ENCODE assay signal across 20 cellular contexts in genomic region chr5:170971-171800, GRCh38. TPM values are rescaled to one million over a fixed set of nuclear protein-coding genes. Genes with fewer than 3 reads are reported as not detected.
A peak's percentile ranks its signal among the peaks of the same experiment; 100 is the strongest.
DNase-seq lines count a peak whose midpoint lies in the region; ATAC-seq and TF ChIP-seq lines count a peak whose summit lies in the region.
"Had no signal": no experiment of that assay in that cellular context is flagged by ENCODE, and none has a peak within 500 bp of the region (broad histone marks: within the 10 kb centered on the region; RNA-seq: fewer than 3 reads in every experiment).

No MANE protein-coding gene starts in this region.

- H3K27me3 Mint-ChIP-seq in glutamatergic neuron (ENCODE audit: unreplicated experiment) = peaks cover 9% of the 10 kb centered on the region
- no peaks in the 10 kb centered on the region for H3K27me3 Mint-ChIP-seq in activated T-helper 1 cell treated with anti-CD3 and anti-CD28 coated beads, Interleukin-12 subunit alpha, Interleukin-12 subunit beta, Interleukin-2, Interleukin-4 antibody, amounts not matched to agents 30 ng/mL and 10 ng/mL and 1 ng/mL, durations not matched to agents 14 hours and 24 hours and 36 hours (ENCODE audit: insufficient read depth)
- H3K27me3 Mint-ChIP-seq: activated naive CD4-positive, alpha-beta T cell treated with anti-CD3 and anti-CD28 coated beads, Interleukin-2, amount 50 U/mL, for 24 hours had no signal

- H3K9me1 ChIP-seq in IMR-90 (ENCODE audit: insufficient read depth, low read length) = peaks cover 24% of the 10 kb centered on the region; the same call in 1 of the 2 replicates

- H3K4me1 Mint-ChIP-seq in glutamatergic neuron (ENCODE audit: low read depth, unreplicated experiment) = peaks cover 4% of the 10 kb centered on the region
- H3K4me1 Mint-ChIP-seq in activated T-helper 1 cell treated with anti-CD3 and anti-CD28 coated beads, Interleukin-12 subunit alpha, Interleukin-12 subunit beta, Interleukin-2, Interleukin-4 antibody, amounts not matched to agents 30 ng/mL and 10 ng/mL and 1 ng/mL, durations not matched to agents 14 hours and 24 hours and 36 hours (ENCODE audit: low read depth) = no peaks in the 10 kb centered on the region
- H3K4me1 Mint-ChIP-seq: activated naive CD4-positive, alpha-beta T cell treated with anti-CD3 and anti-CD28 coated beads, Interleukin-2, amount 50 U/mL, for 24 hours had no signal

- no peaks in the 10 kb centered on the region for H3K36me3 Mint-ChIP-seq in glutamatergic neuron (ENCODE audit: unreplicated experiment)
- H3K36me3 Mint-ChIP-seq in activated T-helper 1 cell treated with anti-CD3 and anti-CD28 coated beads, Interleukin-12 subunit alpha, Interleukin-12 subunit beta, Interleukin-2, Interleukin-4 antibody, amounts not matched to agents 30 ng/mL and 10 ng/mL and 1 ng/mL, durations not matched to agents 14 hours and 24 hours and 36 hours (ENCODE audit: low read depth) = no peaks in the 10 kb centered on the region
- H3K36me3 Mint-ChIP-seq: activated naive CD4-positive, alpha-beta T cell treated with anti-CD3 and anti-CD28 coated beads, Interleukin-2, amount 50 U/mL, for 24 hours had no signal

- H3K4me3 ChIP-seq in IMR-90 (ENCODE audit: insufficient read depth, low read depth, low read length) (no peak overlapping the region), neuronal stem cell (ENCODE audit: low read length in 2 of 2) (peak overlapping the region in 1 of 2 donors; percentile 37)
- H3K4me3 ChIP-seq: GM23248, mucosa of descending colon had no signal

- intact Hi-C loops in IMR-90 (cut with micrococcal nuclease) = no loop called here
- intact Hi-C loops in activated T-helper 1 cell treated with anti-CD3 and anti-CD28 coated beads, Interleukin-12 subunit alpha, Interleukin-12 subunit beta, Interleukin-2, Interleukin-4 antibody, amounts not matched to agents 30 ng/mL and 10 ng/mL and 1 ng/mL, durations not matched to agents 14 hours and 24 hours and 36 hours (cut with micrococcal nuclease) = no loop called here

- H3K56ac ChIP-seq in IMR-90 (ENCODE audit: extremely low read depth, insufficient read depth, low read length) = no peak overlapping the region

- H3K36me3 ChIP-seq in IMR-90 (ENCODE audit: control insufficient read depth, insufficient read depth, low read length) (no peaks in the 10 kb centered on the region), neuronal stem cell (replicated peaks in 1 of 2; ENCODE audit: control insufficient read depth in 2 of 2, insufficient read depth in 2 of 2, low read length in 2 of 2) (peaks cover 12 to 33% of the 10 kb centered on the region in 2 donors)
- H3K36me3 ChIP-seq: neutrophil had no signal

- in situ Hi-C loops in IMR-90 (cut with MboI; ENCODE audit: low sequenced_read_pairs) = no loop called here

- no peak overlapping the region for H3K4me3 Mint-ChIP-seq in glutamatergic neuron (ENCODE audit: unreplicated experiment)
- H3K4me3 Mint-ChIP-seq in activated T-helper 1 cell treated with anti-CD3 and anti-CD28 coated beads, Interleukin-12 subunit alpha, Interleukin-12 subunit beta, Interleukin-2, Interleukin-4 antibody, amounts not matched to agents 30 ng/mL and 10 ng/mL and 1 ng/mL, durations not matched to agents 14 hours and 24 hours and 36 hours = no peak overlapping the region
- H3K4me3 Mint-ChIP-seq: activated naive CD4-positive, alpha-beta T cell treated with anti-CD3 and anti-CD28 coated beads, Interleukin-2, amount 50 U/mL, for 24 hours had no signal

- no peak for TF ChIP-seq RAD21 in IMR-90 (IDR thresholded peaks at IDR 0.05; ENCODE audit: low read length)

- H3K27ac Mint-ChIP-seq in glutamatergic neuron (ENCODE audit: unreplicated experiment) = no peak overlapping the region
- no peak overlapping the region for H3K27ac Mint-ChIP-seq in activated T-helper 1 cell treated with anti-CD3 and anti-CD28 coated beads, Interleukin-12 subunit alpha, Interleukin-12 subunit beta, Interleukin-2, Interleukin-4 antibody, amounts not matched to agents 30 ng/mL and 10 ng/mL and 1 ng/mL, durations not matched to agents 14 hours and 24 hours and 36 hours
- H3K27ac Mint-ChIP-seq: activated naive CD4-positive, alpha-beta T cell treated with anti-CD3 and anti-CD28 coated beads, Interleukin-2, amount 50 U/mL, for 24 hours had no signal

- ATAC-seq in IMR-90 (ENCODE audit: low read depth) = no peak
- ATAC-seq: left colon, mucosa of descending colon had no signal

- no peak overlapping the region for H2AFZ ChIP-seq in IMR-90 (replicated peaks; ENCODE audit: low read length, poor library complexity)
- H2AFZ ChIP-seq in neuronal stem cell (ENCODE audit: low read length) = peak overlapping the region; percentile 86
- H2AFZ ChIP-seq: GM23248 had no signal

- H4K91ac ChIP-seq in IMR-90 (ENCODE audit: insufficient read depth, low read depth, low read length) (no peak overlapping the region), neuronal stem cell (ENCODE audit: low read depth, low read length, poor library complexity) (no peak overlapping the region)

- H2BK5ac ChIP-seq in IMR-90 (ENCODE audit: low read depth, low read length, poor library complexity, severe bottlenecking) = no peak overlapping the region
- H2BK5ac ChIP-seq in neuronal stem cell (ENCODE audit: low read length) = no peak overlapping the region

- H3K79me1 ChIP-seq in IMR-90 (ENCODE audit: low read depth in 1 of 2, low read length in 2 of 2) (no peaks in the 10 kb centered on the region; a peak in 1 of 4 replicates), neuronal stem cell (ENCODE audit: low read depth, low read length) (no peaks in the 10 kb centered on the region)

- no peak overlapping the region for H4K5ac ChIP-seq in IMR-90 (ENCODE audit: low read depth, low read length)

- dilution Hi-C loops in IMR-90 (cut with HindIII; ENCODE audit: low sequenced_read_pairs, unreplicated experiment) = no loop called here

- H4K20me1 ChIP-seq in IMR-90 (ENCODE audit: insufficient read depth, low read length) = no peaks in the 10 kb centered on the region

- no peak for TF ChIP-seq CTCF in IMR-90 (conservative IDR thresholded peaks at IDR 0.05; ENCODE audit: low read depth, low read length)
- TF ChIP-seq CTCF in glutamatergic neuron (IDR thresholded peaks at IDR 0.05; ENCODE audit: partially characterized antibody, unreplicated experiment) = no peak

- H3K4me1 ChIP-seq in IMR-90 (ENCODE audit: control insufficient read depth, insufficient read depth, low read length) (peaks cover 19% of the 10 kb centered on the region), neuronal stem cell (ENCODE audit: control insufficient read depth in 2 of 2, insufficient read depth in 1 of 2, low read depth in 1 of 2, low read length in 2 of 2) (peaks cover 2 to 42% of the 10 kb centered on the region in 2 donors)

- POLR2A ChIA-PET in IMR-90 (lab: Charles Lee; ENCODE audit: unreplicated experiment) = no interaction called here

- H3K14ac ChIP-seq in IMR-90 (replicated peaks; ENCODE audit: low read depth, low read length) (no peak overlapping the region), neuronal stem cell (ENCODE audit: low read length) (no peak overlapping the region)

- peaks cover 3% of the 10 kb centered on the region; the same call in 1 of the 2 replicates for H3K27me3 ChIP-seq in IMR-90 (ENCODE audit: control insufficient read depth, insufficient read depth, low read length)
- H3K27me3 ChIP-seq in neuronal stem cell (ENCODE audit: control insufficient read depth in 3 of 3, insufficient read depth in 3 of 3, low read depth in 1 of 3, low read length in 3 of 3) = no peaks in the 10 kb centered on the region
- H3K27me3 ChIP-seq: neutrophil had no signal

- peak overlapping the region; percentile 51; the same call in 1 of the 2 replicates for H2AK5ac ChIP-seq in IMR-90 (ENCODE audit: low read depth, low read length)
- H2AK5ac ChIP-seq in neuronal stem cell (ENCODE audit: low read depth, low read length) = no peak overlapping the region

- no TSS peak for BruUV-seq in IMR-90 (replicated peaks; lab: Mats Ljungman, UMichigan)

- H3K9me3 ChIP-seq in IMR-90 (ENCODE audit: control insufficient read depth, insufficient read depth, low read length) (no peaks in the 10 kb centered on the region), neuronal stem cell (replicated peaks in 1 of 2; ENCODE audit: control insufficient read depth in 2 of 2, insufficient read depth in 1 of 2, low read depth in 1 of 2, low read length in 2 of 2) (no peaks in the 10 kb centered on the region)
- H3K9me3 ChIP-seq: mucosa of descending colon, neutrophil had no signal

- H2BK120ac ChIP-seq in IMR-90 (ENCODE audit: low read depth, low read length) = 0 out of 2 replicates have a peak overlapping the region, but pooled peaks have one; percentile 49
- no peak overlapping the region for H2BK120ac ChIP-seq in neuronal stem cell (ENCODE audit: low read depth, low read length)

- H2BK20ac ChIP-seq in IMR-90 (ENCODE audit: low read depth, low read length) = no peak overlapping the region

- no peak for TF ChIP-seq POLR2A in IMR-90 (IDR thresholded peaks at IDR 0.05; ENCODE audit: low read depth, low read length)

- H3K23ac ChIP-seq in IMR-90 (ENCODE audit: low read depth, low read length) (no peak overlapping the region), neuronal stem cell (ENCODE audit: low read depth, low read length, poor library complexity) (peak overlapping the region; percentile 50)

- H4K8ac ChIP-seq in IMR-90 (ENCODE audit: low read depth in 2 of 2, low read length in 2 of 2) = no peak overlapping the region
- no peak overlapping the region for H4K8ac ChIP-seq in neuronal stem cell (ENCODE audit: low read depth, low read length)

- no peak overlapping the region for H3K4ac ChIP-seq in IMR-90 (ENCODE audit: low read depth, low read length)
- H3K4ac ChIP-seq in neuronal stem cell (ENCODE audit: low read length) = no peak overlapping the region

- H3K9ac ChIP-seq in IMR-90 (ENCODE audit: low read depth, low read length) (no peak overlapping the region), neuronal stem cell (ENCODE audit: low read depth, low read length, poor library complexity) (peak overlapping the region; percentile 30)
- H3K9ac ChIP-seq: GM23248 had no signal

- H3K27ac ChIP-seq in IMR-90 (ENCODE audit: insufficient read depth, low read length) (no peak overlapping the region), neuronal stem cell (replicated peaks; ENCODE audit: low read length) (no peak overlapping the region)
- H3K27ac ChIP-seq: GM23248, neutrophil had no signal

- peak; percentile 23 for DNase-seq in 8988T
- no peak for DNase-seq in IMR-90
- DNase-seq in glutamatergic neuron = peak; percentile 21
- no peak for DNase-seq in neuronal stem cell (ENCODE audit: low spot score)
- no peak for DNase-seq in NCI-H2171 (lab: John Stamatoyannopoulos, UW)
- no peak for DNase-seq in NCI-H1105 treated with DMSO at 0.1 percent for 48 hours (lab: John Stamatoyannopoulos, UW)
- no peak for DNase-seq in COLO829 (ENCODE audit: low spot score)
- DNase-seq in activated T-helper 1 cell treated with anti-CD3 and anti-CD28 coated beads, Interleukin-12 subunit alpha, Interleukin-12 subunit beta, Interleukin-2, Interleukin-4 antibody, amounts not matched to agents 30 ng/mL and 10 ng/mL and 1 ng/mL, durations not matched to agents 14 hours and 24 hours and 36 hours (ENCODE audit: low spot score) = no peak
- DNase-seq: activated T-cell treated with anti-CD3 and anti-CD28 coated beads for 4 hours, GM23248, NCI-H1694, NCI-H774, retina, SHP77 treated with DMSO at 0.1 percent for 48 hours had no signal

- H2BK12ac ChIP-seq in neuronal stem cell (ENCODE audit: low read length) = no peak overlapping the region

- no peak overlapping the region for H2AK9ac ChIP-seq in IMR-90 (replicated peaks; ENCODE audit: low read depth, low read length, poor library complexity)

- H3K4me2 ChIP-seq in IMR-90 (ENCODE audit: low read depth, low read length) (no peak overlapping the region), neuronal stem cell (ENCODE audit: insufficient read depth, low read length, poor library complexity, severe bottlenecking) (no peak overlapping the region)

- CTCF ChIA-PET in IMR-90 (lab: Yijun Ruan, JAX) = interaction anchor here (3.2 kb wide), 1 partner anchor 17 kb away, joined by 19 read pairs; no protein-coding TSS in a partner anchor

- H3K18ac ChIP-seq in IMR-90 (ENCODE audit: low read depth, low read length) (no peak overlapping the region), neuronal stem cell (ENCODE audit: low read length) (peak overlapping the region; percentile 78)

- 89% methylated on average over 23 of the region's 37 CpGs; no CpG with 5 or more reads in 1 of the 2 experiments for WGBS in IMR-90 (ENCODE audit: extremely low coverage in 2 of 2, insufficient read length in 1 of 2), 2 experiments
- WGBS in neuronal stem cell (ENCODE audit: extremely low coverage in 2 of 2, insufficient read length in 2 of 2, insufficient replicate concordance in 1 of 2), 2 donors = no CpG with 5 or more reads among the region's 37 CpGs

- peaks cover 9% of the 10 kb centered on the region for H3K9me3 Mint-ChIP-seq in glutamatergic neuron (ENCODE audit: unreplicated experiment)
- H3K9me3 Mint-ChIP-seq in activated T-helper 1 cell treated with anti-CD3 and anti-CD28 coated beads, Interleukin-12 subunit alpha, Interleukin-12 subunit beta, Interleukin-2, Interleukin-4 antibody, amounts not matched to agents 30 ng/mL and 10 ng/mL and 1 ng/mL, durations not matched to agents 14 hours and 24 hours and 36 hours = no peaks in the 10 kb centered on the region
- H3K9me3 Mint-ChIP-seq: activated naive CD4-positive, alpha-beta T cell treated with anti-CD3 and anti-CD28 coated beads, Interleukin-2, amount 50 U/mL, for 24 hours had no signal

- no peak overlapping the region; the same call in 2 of the 3 replicates for H2BK15ac ChIP-seq in IMR-90 (ENCODE audit: low read depth, low read length)
- no peak overlapping the region for H2BK15ac ChIP-seq in neuronal stem cell (ENCODE audit: low read length)

RNA-seq across cellular contexts. Expression of gene LRRC14B, which starts 20.1 kb away (rescaled TPM):
- total RNA-seq in IMR-90 (2012; rRNA removed) (not detected in 2 replicates), glutamatergic neuron (ENCODE audit: unreplicated experiment) (not detected)
- not detected in 2 replicates for polyA plus RNA-seq in IMR-90 (2012; rRNA removed)
- not detected in 2 replicates for polyA plus RNA-seq in IMR-90 (2012; cell fraction: cytosol; rRNA removed)
- polyA plus RNA-seq in IMR-90 (2012; cell fraction: nucleus; rRNA removed; ENCODE audit: low replicate concordance) = 0.03 TPM in 1 of 2 replicates, not detected in the other
- polyA plus RNA-seq in neuronal stem cell (2013, experiment 1 of 2) = 0.03 TPM
- polyA plus RNA-seq in neuronal stem cell (2013, experiment 2 of 2) = not detected
- not detected in 2 replicates for total RNA-seq in activated T-helper 1 cell treated with anti-CD3 and anti-CD28 coated beads, Interleukin-12 subunit alpha, Interleukin-12 subunit beta, Interleukin-2, Interleukin-4 antibody, amounts not matched to agents 30 ng/mL and 10 ng/mL and 1 ng/mL, durations not matched to agents 14 hours and 24 hours and 36 hours
- total RNA-seq: fibroblast of lung, glomerular endothelial cell, GM23248, left colon, mucosa of descending colon had no signal
- polyA plus RNA-seq: fibroblast of lung, GM23248 had no signal

RNA-seq across cellular contexts. Expression of gene CCDC127, which starts 46.8 kb away (rescaled TPM):
- total RNA-seq in IMR-90 (2012; rRNA removed) (3.9 and 4.4 TPM in 2 replicates), glutamatergic neuron (ENCODE audit: unreplicated experiment) (11.9 TPM)
- 3.2 TPM in 2 replicates for polyA plus RNA-seq in IMR-90 (2012; rRNA removed)
- 2.2 and 2.4 TPM in 2 replicates for polyA plus RNA-seq in IMR-90 (2012; cell fraction: cytosol; rRNA removed)
- 1.5 and 2.8 TPM in 2 replicates for polyA plus RNA-seq in IMR-90 (2012; cell fraction: nucleus; rRNA removed; ENCODE audit: low replicate concordance)
- polyA plus RNA-seq in neuronal stem cell (2013, experiment 1 of 2) = 5.2 TPM
- 5.1 TPM for polyA plus RNA-seq in neuronal stem cell (2013, experiment 2 of 2)
- total RNA-seq in activated T-helper 1 cell treated with anti-CD3 and anti-CD28 coated beads, Interleukin-12 subunit alpha, Interleukin-12 subunit beta, Interleukin-2, Interleukin-4 antibody, amounts not matched to agents 30 ng/mL and 10 ng/mL and 1 ng/mL, durations not matched to agents 14 hours and 24 hours and 36 hours = 9.5 and 10.9 TPM in 2 replicates

RNA-seq across cellular contexts. Expression of gene SDHA, which starts 46.9 kb away (rescaled TPM):
- total RNA-seq in IMR-90 (2012; rRNA removed) = 105 and 122 TPM in 2 replicates
- polyA plus RNA-seq in IMR-90 (2012; rRNA removed) = 120 and 121 TPM in 2 replicates
- 120 and 126 TPM in 2 replicates for polyA plus RNA-seq in IMR-90 (2012; cell fraction: cytosol; rRNA removed)
- polyA plus RNA-seq in IMR-90 (2012; cell fraction: nucleus; rRNA removed; ENCODE audit: low replicate concordance) = 104 and 113 TPM in 2 replicates
- total RNA-seq in glutamatergic neuron (ENCODE audit: unreplicated experiment) = 81.3 TPM
- 60.5 TPM for polyA plus RNA-seq in neuronal stem cell (2013, experiment 1 of 2)
- polyA plus RNA-seq in neuronal stem cell (2013, experiment 2 of 2) = 67.5 TPM
- 135 TPM in 2 replicates for total RNA-seq in activated T-helper 1 cell treated with anti-CD3 and anti-CD28 coated beads, Interleukin-12 subunit alpha, Interleukin-12 subunit beta, Interleukin-2, Interleukin-4 antibody, amounts not matched to agents 30 ng/mL and 10 ng/mL and 1 ng/mL, durations not matched to agents 14 hours and 24 hours and 36 hours

Comparison
In these comparisons a context has a peak if more than half of its experiments do, and no peak if none do; other contexts are left out.
1. DNase-seq: peak in 8988T (single experiment) and glutamatergic neuron (single experiment); none in IMR-90 (single experiment), neuronal stem cell (single experiment), NCI-H2171 (single experiment), NCI-H1105 treated with DMSO at 0.1 percent for 48 hours (single experiment), COLO829 (single experiment) and activated T-helper 1 cell treated with anti-CD3 and anti-CD28 coated beads, Interleukin-12 subunit alpha, Interleukin-12 subunit beta, Interleukin-2, Interleukin-4 antibody, amounts not matched to agents 30 ng/mL and 10 ng/mL and 1 ng/mL, durations not matched to agents 14 hours and 24 hours and 36 hours (single experiment).